In genomic region chr6:157228421-157229218, GRCh38 we compare ENCODE assay signal across 10 cellular contexts.
A peak's percentile ranks its signal among the peaks of the same experiment; 100 is the strongest.
DNase-seq lines count a peak whose midpoint lies in the region; ATAC-seq and TF ChIP-seq lines count a peak whose summit lies in the region.
"Had no signal": no experiment of that assay in that cellular context is flagged by ENCODE, and none has a peak within 500 bp of the region (broad histone marks: within the 10 kb centered on the region; RNA-seq: fewer than 3 reads in every experiment).

No MANE protein-coding gene starts in this region.

- H2AFZ ChIP-seq in Karpas-422 (ENCODE audit: low read length), result no peak overlapping the region

- no peak overlapping the region for H3K27ac Mint-ChIP-seq in progenitor cell of endocrine pancreas
- no peak overlapping the region for H3K27ac Mint-ChIP-seq in endothelial cell (ENCODE audit: unreplicated experiment)

- no peaks in the 10 kb centered on the region for H3K9me3 ChIP-seq in Karpas-422 (ENCODE audit: low read length)

- H3K4me3 Mint-ChIP-seq in progenitor cell of endocrine pancreas (ENCODE audit: low read depth), result no peak overlapping the region
- no peak overlapping the region for H3K4me3 Mint-ChIP-seq in endothelial cell (ENCODE audit: unreplicated experiment)

- H3K4me2 ChIP-seq in Karpas-422 (ENCODE audit: low read depth, low read length, poor library complexity, severe bottlenecking), result peak overlapping the region; percentile 16

- H3K9me3 Mint-ChIP-seq in progenitor cell of endocrine pancreas (ENCODE audit: low read depth), result no peaks in the 10 kb centered on the region
- no peaks in the 10 kb centered on the region for H3K9me3 Mint-ChIP-seq in endothelial cell (ENCODE audit: unreplicated experiment)

- peaks cover 6% of the 10 kb centered on the region; the same call in 1 of the 2 replicates for H3K36me3 ChIP-seq in Karpas-422 (ENCODE audit: insufficient read depth, low read length)

- H3K4me1 Mint-ChIP-seq in progenitor cell of endocrine pancreas (ENCODE audit: low read depth) (no peaks in the 10 kb centered on the region), endothelial cell (ENCODE audit: unreplicated experiment) (no peaks in the 10 kb centered on the region)

- TF ChIP-seq CTCF in progenitor cell of endocrine pancreas (IDR thresholded peaks at IDR 0.05; ENCODE audit: unreplicated experiment), result no peak
- no peak for TF ChIP-seq CTCF in endothelial cell (IDR thresholded peaks at IDR 0.05; ENCODE audit: unreplicated experiment)

- no peaks in the 10 kb centered on the region for H3K9me2 ChIP-seq in Karpas-422 (replicated peaks; ENCODE audit: insufficient read depth, low read length)

- H3K27me3 ChIP-seq in Karpas-422 (ENCODE audit: low read length), result no peaks in the 10 kb centered on the region

- no peaks in the 10 kb centered on the region for H3K79me2 ChIP-seq in Karpas-422 (ENCODE audit: low read length)

- no peak overlapping the region for H3K4me3 ChIP-seq in Karpas-422 (ENCODE audit: low read length)

- no peak for ATAC-seq in left lobe of liver
- ATAC-seq in esophagus mucosa, result no peak
- ATAC-seq in HG03571 (IDR thresholded peaks at IDR 0.05; ENCODE audit: unreplicated experiment), result no peak

- H3K9ac ChIP-seq in Karpas-422 (ENCODE audit: low read length), result no peak overlapping the region; the same call in 1 of the 2 replicates

- H3K36me3 Mint-ChIP-seq in progenitor cell of endocrine pancreas (ENCODE audit: insufficient read depth) (peaks cover 3% of the 10 kb centered on the region), endothelial cell (ENCODE audit: low read depth, unreplicated experiment) (peaks cover 5% of the 10 kb centered on the region)

- H3K4me1 ChIP-seq in Karpas-422 (ENCODE audit: low read length), result peaks cover 81% of the 10 kb centered on the region

- H3K27me3 Mint-ChIP-seq in progenitor cell of endocrine pancreas, result peaks cover 33% of the 10 kb centered on the region
- H3K27me3 Mint-ChIP-seq in endothelial cell (ENCODE audit: unreplicated experiment), result peaks cover 12% of the 10 kb centered on the region

- no peaks in the 10 kb centered on the region for H4K20me1 ChIP-seq in Karpas-422 (ENCODE audit: insufficient read depth, low read depth, low read length)

- peak; percentile 74 for DNase-seq in DMS153 (lab: John Stamatoyannopoulos, UW)
- DNase-seq in Karpas-422, result no peak
- DNase-seq in NCI-H524 treated with DMSO at 0.1 percent for 48 hours (lab: John Stamatoyannopoulos, UW), result peak; percentile 74
- peak; percentile 42 for DNase-seq in left lobe of liver (ENCODE audit: low spot score)
- DNase-seq in progenitor cell of endocrine pancreas (ENCODE audit: low spot score, unreplicated experiment), result no peak
- no peak for DNase-seq in endothelial cell (ENCODE audit: low spot score)
- DNase-seq: activated CD4-positive, alpha-beta T cell treated with anti-CD3 and anti-CD28 coated beads, Interleukin-2, amount 50 U/mL, for 1 hour; EL had no signal

- H3K27ac ChIP-seq in Karpas-422 (ENCODE audit: low read length), result peak overlapping the region; percentile 100

Comparison
In these comparisons a context has a peak if more than half of its experiments do, and no peak if none do; other contexts are left out.
1. DNase-seq: peak in DMS153 (single experiment), NCI-H524 treated with DMSO at 0.1 percent for 48 hours (single experiment) and left lobe of liver (single experiment); none in Karpas-422 (single experiment), progenitor cell of endocrine pancreas (single experiment) and endothelial cell (single experiment).